8 cellular contexts compared by ENCODE assay signal in the genomic region with DNA sequence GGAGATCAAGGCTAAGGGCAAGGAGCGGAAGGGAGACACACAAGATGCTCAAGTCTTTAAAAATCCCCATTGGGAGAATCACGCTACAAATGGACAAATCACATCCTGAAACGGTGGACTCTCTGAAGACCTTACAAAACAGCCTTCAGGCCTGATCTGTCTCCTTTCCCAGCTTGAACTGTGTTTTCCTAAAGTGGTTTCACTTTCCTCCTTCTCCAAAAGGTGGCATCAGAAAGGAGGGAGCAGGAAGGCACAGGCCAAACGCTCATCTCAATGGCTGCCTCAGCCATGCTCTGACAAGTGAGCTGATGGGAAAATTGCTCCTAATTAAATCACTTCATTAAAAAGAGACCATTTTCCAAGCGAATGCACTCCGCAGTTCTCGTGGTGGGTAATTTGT. TPM values are rescaled to one million over a fixed set of nuclear protein-coding genes. Genes with fewer than 3 reads are reported as not detected.
DNase-seq lines count a peak whose midpoint lies in the region; ATAC-seq, FAIRE-seq and TF ChIP-seq lines count a peak whose summit lies in the region.

No MANE protein-coding gene starts in this region.

- POLR2A ChIA-PET in A673 (lab: Charles Lee; ENCODE audit: low non-redundant PET) = no interaction called here
- POLR2A ChIA-PET in activated CD4-positive, alpha-beta memory T cell treated with anti-CD3 and anti-CD28 coated beads for 36 hours (lab: Charles Lee) = no interaction called here

- no peak for FAIRE-seq in HTR-8/SVneo (lab: Jason Lieb, UNC)

- TF ChIP-seq CTCF in A673 (conservative IDR thresholded peaks at IDR 0.05; ENCODE audit: low read depth, low read length) = peak; percentile 62

- no peaks in the 10 kb centered on the region for H3K9me3 Mint-ChIP-seq in activated T-helper 1 cell treated with anti-CD3 and anti-CD28 coated beads, Interleukin-12 subunit alpha, Interleukin-12 subunit beta, Interleukin-2, Interleukin-4 antibody, amounts not matched to agents 30 ng/mL and 10 ng/mL and 1 ng/mL, durations not matched to agents 14 hours and 24 hours and 36 hours
- no peaks in the 10 kb centered on the region for H3K9me3 Mint-ChIP-seq in activated T-cell treated with anti-CD3 and anti-CD28 coated beads, Interleukin-2, amount 50 U/mL, for 24 hours
- H3K9me3 Mint-ChIP-seq in activated CD4-positive, alpha-beta memory T cell treated with anti-CD3 and anti-CD28 coated beads for 36 hours = no peaks in the 10 kb centered on the region

- H3K9me3 ChIP-seq in A673 (ENCODE audit: low read depth, low read length, poor library complexity, severe bottlenecking) = no peaks in the 10 kb centered on the region

- H3K36me3 Mint-ChIP-seq in activated T-helper 1 cell treated with anti-CD3 and anti-CD28 coated beads, Interleukin-12 subunit alpha, Interleukin-12 subunit beta, Interleukin-2, Interleukin-4 antibody, amounts not matched to agents 30 ng/mL and 10 ng/mL and 1 ng/mL, durations not matched to agents 14 hours and 24 hours and 36 hours (ENCODE audit: low read depth) = no peaks in the 10 kb centered on the region
- no peaks in the 10 kb centered on the region for H3K36me3 Mint-ChIP-seq in activated T-cell treated with anti-CD3 and anti-CD28 coated beads, Interleukin-2, amount 50 U/mL, for 24 hours (ENCODE audit: low read depth)
- H3K36me3 Mint-ChIP-seq in activated CD4-positive, alpha-beta memory T cell treated with anti-CD3 and anti-CD28 coated beads for 36 hours = no peaks in the 10 kb centered on the region

- CTCF ChIA-PET in A673 (lab: Charles Lee) = interaction anchor here (1.5 kb wide), 1 partner anchor 15 kb away, joined by 4 read pairs; no protein-coding TSS in a partner anchor
- CTCF ChIA-PET in activated CD4-positive, alpha-beta memory T cell treated with anti-CD3 and anti-CD28 coated beads for 36 hours (lab: Charles Lee) = no interaction called here

- intact Hi-C loops in A673 (cut with micrococcal nuclease; ENCODE audit: unreplicated experiment) = no loop called here
- intact Hi-C loops in activated T-helper 1 cell treated with anti-CD3 and anti-CD28 coated beads, Interleukin-12 subunit alpha, Interleukin-12 subunit beta, Interleukin-2, Interleukin-4 antibody, amounts not matched to agents 30 ng/mL and 10 ng/mL and 1 ng/mL, durations not matched to agents 14 hours and 24 hours and 36 hours (cut with micrococcal nuclease) = no loop called here
- intact Hi-C loops in activated CD4-positive, alpha-beta memory T cell treated with anti-CD3 and anti-CD28 coated beads for 36 hours (cut with micrococcal nuclease) = no loop called here

- H3K4me3 ChIP-seq in A673 (ENCODE audit: low read depth, low read length, poor library complexity, severe bottlenecking) = no peak overlapping the region

- no peaks in the 10 kb centered on the region for H3K4me1 Mint-ChIP-seq in activated T-helper 1 cell treated with anti-CD3 and anti-CD28 coated beads, Interleukin-12 subunit alpha, Interleukin-12 subunit beta, Interleukin-2, Interleukin-4 antibody, amounts not matched to agents 30 ng/mL and 10 ng/mL and 1 ng/mL, durations not matched to agents 14 hours and 24 hours and 36 hours (ENCODE audit: low read depth)
- no peaks in the 10 kb centered on the region for H3K4me1 Mint-ChIP-seq in activated T-cell treated with anti-CD3 and anti-CD28 coated beads, Interleukin-2, amount 50 U/mL, for 24 hours (ENCODE audit: low read depth)
- no peaks in the 10 kb centered on the region for H3K4me1 Mint-ChIP-seq in activated CD4-positive, alpha-beta memory T cell treated with anti-CD3 and anti-CD28 coated beads for 36 hours (ENCODE audit: low read depth)

- peak; percentile 82 for DNase-seq in A673 (ENCODE audit: low spot score)
- DNase-seq in HTR-8/SVneo (ENCODE audit: insufficient read length, low spot score) = peak; percentile 51
- peak; percentile 10 for DNase-seq in SHP77 treated with DMSO at 0.1 percent for 48 hours (lab: John Stamatoyannopoulos, UW)
- DNase-seq in hippocampal formation (lab: John Stamatoyannopoulos, UW) = peak; percentile 34 to 59
- no peak for DNase-seq in activated T-helper 1 cell treated with anti-CD3 and anti-CD28 coated beads, Interleukin-12 subunit alpha, Interleukin-12 subunit beta, Interleukin-2, Interleukin-4 antibody, amounts not matched to agents 30 ng/mL and 10 ng/mL and 1 ng/mL, durations not matched to agents 14 hours and 24 hours and 36 hours (ENCODE audit: low spot score)
- no peak for DNase-seq in activated T-cell treated with anti-CD3 and anti-CD28 coated beads, Interleukin-2, amount 50 U/mL, for 24 hours
- DNase-seq in activated CD4-positive, alpha-beta memory T cell treated with anti-CD3 and anti-CD28 coated beads for 36 hours = no peak

- H3K27me3 ChIP-seq in A673 (replicated peaks; ENCODE audit: insufficient read depth, low read depth, low read length, poor library complexity) = no peaks in the 10 kb centered on the region

- BruUV-seq in A673 (replicated peaks; lab: Mats Ljungman, UMichigan) = no TSS peak

- H3K4me1 ChIP-seq in A673 (ENCODE audit: insufficient read depth, low read length, poor library complexity, severe bottlenecking) = peaks cover 38% of the 10 kb centered on the region

- H3K27ac Mint-ChIP-seq in activated T-helper 1 cell treated with anti-CD3 and anti-CD28 coated beads, Interleukin-12 subunit alpha, Interleukin-12 subunit beta, Interleukin-2, Interleukin-4 antibody, amounts not matched to agents 30 ng/mL and 10 ng/mL and 1 ng/mL, durations not matched to agents 14 hours and 24 hours and 36 hours = no peak overlapping the region
- H3K27ac Mint-ChIP-seq in activated T-cell treated with anti-CD3 and anti-CD28 coated beads, Interleukin-2, amount 50 U/mL, for 24 hours = no peak overlapping the region
- no peak overlapping the region for H3K27ac Mint-ChIP-seq in activated CD4-positive, alpha-beta memory T cell treated with anti-CD3 and anti-CD28 coated beads for 36 hours

- H3K36me3 ChIP-seq in A673 (ENCODE audit: insufficient read depth, low read length, poor library complexity, severe bottlenecking) = no peaks in the 10 kb centered on the region

- H3K27ac ChIP-seq in A673 (ENCODE audit: low read depth, low read length, poor library complexity, severe bottlenecking) = peak overlapping the region; percentile 46

- ATAC-seq in GM21528 (IDR thresholded peaks at IDR 0.05; ENCODE audit: low FRiP score, unreplicated experiment) = no peak

- H3K27me3 Mint-ChIP-seq in activated T-helper 1 cell treated with anti-CD3 and anti-CD28 coated beads, Interleukin-12 subunit alpha, Interleukin-12 subunit beta, Interleukin-2, Interleukin-4 antibody, amounts not matched to agents 30 ng/mL and 10 ng/mL and 1 ng/mL, durations not matched to agents 14 hours and 24 hours and 36 hours (ENCODE audit: insufficient read depth) = peaks cover 28% of the 10 kb centered on the region
- peaks cover 55% of the 10 kb centered on the region for H3K27me3 Mint-ChIP-seq in activated T-cell treated with anti-CD3 and anti-CD28 coated beads, Interleukin-2, amount 50 U/mL, for 24 hours
- H3K27me3 Mint-ChIP-seq in activated CD4-positive, alpha-beta memory T cell treated with anti-CD3 and anti-CD28 coated beads for 36 hours = peaks cover 52% of the 10 kb centered on the region

- no peak overlapping the region for H3K4me3 Mint-ChIP-seq in activated T-helper 1 cell treated with anti-CD3 and anti-CD28 coated beads, Interleukin-12 subunit alpha, Interleukin-12 subunit beta, Interleukin-2, Interleukin-4 antibody, amounts not matched to agents 30 ng/mL and 10 ng/mL and 1 ng/mL, durations not matched to agents 14 hours and 24 hours and 36 hours
- no peak overlapping the region for H3K4me3 Mint-ChIP-seq in activated T-cell treated with anti-CD3 and anti-CD28 coated beads, Interleukin-2, amount 50 U/mL, for 24 hours
- no peak overlapping the region for H3K4me3 Mint-ChIP-seq in activated CD4-positive, alpha-beta memory T cell treated with anti-CD3 and anti-CD28 coated beads for 36 hours

RNA-seq across cellular contexts. Expression of a gene that starts 47.7 kb away (rescaled TPM):
- total RNA-seq in A673 (2021) = 8.9 and 11.5 TPM in 2 replicates
- total RNA-seq in activated T-helper 1 cell treated with anti-CD3 and anti-CD28 coated beads, Interleukin-12 subunit alpha, Interleukin-12 subunit beta, Interleukin-2, Interleukin-4 antibody, amounts not matched to agents 30 ng/mL and 10 ng/mL and 1 ng/mL, durations not matched to agents 14 hours and 24 hours and 36 hours = 17.7 and 18.3 TPM in 2 replicates
- 1 to 10 TPM; 6.6 to 7.1 TPM for total RNA-seq in activated CD4-positive, alpha-beta memory T cell treated with anti-CD3 and anti-CD28 coated beads for 36 hours

Comparison
In these comparisons a context has a peak if more than half of its experiments do, and no peak if none do; other contexts are left out.
1. DNase-seq: peak in A673 (single experiment), HTR-8/SVneo (single experiment), SHP77 treated with DMSO at 0.1 percent for 48 hours (single experiment) and hippocampal formation (2 of 2); none in activated T-helper 1 cell treated with anti-CD3 and anti-CD28 coated beads, Interleukin-12 subunit alpha, Interleukin-12 subunit beta, Interleukin-2, Interleukin-4 antibody, amounts not matched to agents 30 ng/mL and 10 ng/mL and 1 ng/mL, durations not matched to agents 14 hours and 24 hours and 36 hours (single experiment), activated T-cell treated with anti-CD3 and anti-CD28 coated beads, Interleukin-2, amount 50 U/mL, for 24 hours (single experiment) and activated CD4-positive, alpha-beta memory T cell treated with anti-CD3 and anti-CD28 coated beads for 36 hours (single experiment).